Comparison of ENCODE assay signal across 16 cellular contexts in the genomic region with DNA sequence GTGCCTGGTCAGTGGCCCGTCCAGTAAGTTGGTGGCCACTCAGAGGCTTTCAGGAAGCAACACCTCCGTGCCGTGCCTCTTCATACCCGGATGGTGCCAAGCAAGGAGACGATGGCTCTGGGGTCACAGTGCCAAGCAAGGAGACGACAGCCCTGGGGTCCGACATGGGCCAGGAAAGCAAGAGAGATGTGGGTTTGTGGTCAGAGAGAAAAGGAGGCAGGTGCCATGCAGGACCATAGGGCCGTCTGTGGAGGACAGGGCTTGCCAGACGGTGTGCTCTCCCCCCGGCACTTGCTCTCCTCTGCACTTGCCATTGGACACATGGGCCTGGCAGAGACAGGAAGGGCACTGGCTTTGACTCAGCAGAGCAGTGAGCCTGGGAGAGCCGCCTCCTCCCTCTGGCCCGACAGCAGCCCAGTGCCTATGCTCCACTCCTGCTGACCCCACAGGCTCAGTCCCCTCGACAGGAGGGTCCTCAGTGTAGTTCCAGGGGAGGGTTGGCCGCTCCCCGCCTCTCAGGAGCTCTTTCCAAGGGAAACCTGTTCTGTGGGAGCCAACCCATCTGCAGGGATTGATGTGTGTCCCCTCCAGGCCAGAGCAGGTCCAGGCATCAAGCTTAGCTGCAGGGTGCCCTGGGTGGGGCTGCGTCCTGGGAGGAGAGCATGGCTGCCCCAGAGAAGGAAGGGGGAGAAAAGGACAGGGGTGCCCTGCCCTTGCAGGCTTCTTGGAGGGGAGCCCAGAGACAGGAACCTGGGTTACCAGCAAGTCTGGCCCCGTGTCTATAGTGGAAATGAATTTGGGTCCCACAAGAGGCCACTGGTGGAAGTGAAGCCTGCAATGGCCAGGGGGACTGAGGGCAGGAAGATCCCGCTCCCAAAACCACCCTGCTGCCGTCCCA. TPM values are rescaled to one million over a fixed set of nuclear protein-coding genes. Genes with fewer than 3 reads are reported as not detected.
"Had no signal": no experiment of that assay in that cellular context is flagged by ENCODE, and none has a peak within 500 bp of the region (broad histone marks: within the 10 kb centered on the region; RNA-seq: fewer than 3 reads in every experiment).

No MANE protein-coding gene starts in this region.

- H3K9me3 Mint-ChIP-seq: activated naive CD8-positive, alpha-beta T cell treated with anti-CD3 and anti-CD28 coated beads, Interleukin-2, amount 50 U/mL, for 24 hours; activated T-cell treated with anti-CD3 and anti-CD28 coated beads, Interleukin-2, amount 50 U/mL, for 4 hours; stimulated activated naive B cell treated with anti-CD40 and anti-IgM and Interleukin-4, amounts not matched to agents 10 μg/mL and 1 μg/mL and 100 μg/mL, for 72 hours had no signal

- H3K27me3 ChIP-seq: ascending aorta, right atrium auricular region had no signal

- H3K27ac Mint-ChIP-seq: activated naive CD8-positive, alpha-beta T cell treated with anti-CD3 and anti-CD28 coated beads, Interleukin-2, amount 50 U/mL, for 24 hours; stimulated activated naive B cell treated with anti-CD40 and anti-IgM and Interleukin-4, amounts not matched to agents 10 μg/mL and 1 μg/mL and 100 μg/mL, for 72 hours had no signal

- H3K4me3 Mint-ChIP-seq: activated naive CD8-positive, alpha-beta T cell treated with anti-CD3 and anti-CD28 coated beads, Interleukin-2, amount 50 U/mL, for 24 hours; activated T-cell treated with anti-CD3 and anti-CD28 coated beads, Interleukin-2, amount 50 U/mL, for 4 hours; stimulated activated naive B cell treated with anti-CD40 and anti-IgM and Interleukin-4, amounts not matched to agents 10 μg/mL and 1 μg/mL and 100 μg/mL, for 72 hours had no signal

- H3K27ac ChIP-seq: ascending aorta, heart right ventricle, right atrium auricular region, spleen had no signal

- H3K4me1 ChIP-seq: ascending aorta, heart right ventricle, right atrium auricular region had no signal

- H3K36me3 Mint-ChIP-seq: stimulated activated naive B cell treated with anti-CD40 and anti-IgM and Interleukin-4, amounts not matched to agents 10 μg/mL and 1 μg/mL and 100 μg/mL, for 72 hours had no signal

- H3K36me3 ChIP-seq: ascending aorta, heart right ventricle, right atrium auricular region, spleen had no signal

- DNase-seq: activated CD4-positive, alpha-beta T cell treated with anti-CD3 and anti-CD28 coated beads, Interleukin-2, amount 50 U/mL, for 4 hours; activated CD4-positive, CD25-positive, alpha-beta regulatory T cell treated with anti-CD3 and anti-CD28 coated beads, Interleukin-2, amount 50 U/mL, for 72 hours; activated effector memory CD4-positive, alpha-beta T cell treated with anti-CD3 and anti-CD28 coated beads, Interleukin-2, amount 50 U/mL, for 16 hours; activated naive CD8-positive, alpha-beta T cell treated with anti-CD3 and anti-CD28 coated beads, Interleukin-2, amount 50 U/mL, for 24 hours; activated T-cell treated with anti-CD3 and anti-CD28 coated beads, Interleukin-2, amount 50 U/mL, for 4 hours; heart right ventricle; left ventricle myocardium superior; mesenchymal stem cell; spleen; stimulated activated CD4-positive, alpha-beta T cell treated with anti-CD3 and anti-CD28 coated beads, Interleukin-1b, Interleukin-23, amount 100 ng/mL, for 48 hours; stimulated activated naive B cell treated with anti-CD40 and anti-IgM and Interleukin-4, amounts not matched to agents 10 μg/mL and 1 μg/mL and 100 μg/mL, for 72 hours had no signal

- ATAC-seq: activated naive CD8-positive, alpha-beta T cell treated with anti-CD3 and anti-CD28 coated beads, Interleukin-2, amount 50 U/mL, for 24 hours; activated T-cell treated with anti-CD3 and anti-CD28 coated beads, Interleukin-2, amount 50 U/mL, for 4 hours; heart right ventricle; left ventricle myocardium superior; stimulated activated naive B cell treated with anti-CD40 and anti-IgM and Interleukin-4, amounts not matched to agents 10 μg/mL and 1 μg/mL and 100 μg/mL, for 72 hours had no signal

- H3K4me1 Mint-ChIP-seq: activated naive CD8-positive, alpha-beta T cell treated with anti-CD3 and anti-CD28 coated beads, Interleukin-2, amount 50 U/mL, for 24 hours; stimulated activated naive B cell treated with anti-CD40 and anti-IgM and Interleukin-4, amounts not matched to agents 10 μg/mL and 1 μg/mL and 100 μg/mL, for 72 hours had no signal

- H3K4me3 ChIP-seq: ascending aorta, heart right ventricle, right atrium auricular region, spleen had no signal

- H3K9me3 ChIP-seq: ascending aorta, heart right ventricle, right atrium auricular region, spleen had no signal

RNA-seq across cellular contexts. Expression of gene CALML5, which starts 7.6 kb away (rescaled TPM):
- total RNA-seq: activated T-cell treated with anti-CD3 and anti-CD28 coated beads, Interleukin-2, amount 50 U/mL, for 4 hours; ascending aorta; frontal cortex; heart right ventricle; left ventricle myocardium superior; right atrium auricular region; spleen; T-helper 2 cell treated with Interferon-gamma antibody and Interleukin-4, amounts not matched to agents 100 ng/mL and 5 ng/mL, for 36 hours; urinary bladder had no signal

RNA-seq across cellular contexts. Expression of gene CALML3, which starts 17.8 kb away (rescaled TPM):
- total RNA-seq: activated T-cell treated with anti-CD3 and anti-CD28 coated beads, Interleukin-2, amount 50 U/mL, for 4 hours; ascending aorta; heart right ventricle; left ventricle myocardium superior; right atrium auricular region; spleen; T-helper 2 cell treated with Interferon-gamma antibody and Interleukin-4, amounts not matched to agents 100 ng/mL and 5 ng/mL, for 36 hours; urinary bladder had no signal
